ENCODE assay signal across 9 cellular contexts in the genomic region with DNA sequence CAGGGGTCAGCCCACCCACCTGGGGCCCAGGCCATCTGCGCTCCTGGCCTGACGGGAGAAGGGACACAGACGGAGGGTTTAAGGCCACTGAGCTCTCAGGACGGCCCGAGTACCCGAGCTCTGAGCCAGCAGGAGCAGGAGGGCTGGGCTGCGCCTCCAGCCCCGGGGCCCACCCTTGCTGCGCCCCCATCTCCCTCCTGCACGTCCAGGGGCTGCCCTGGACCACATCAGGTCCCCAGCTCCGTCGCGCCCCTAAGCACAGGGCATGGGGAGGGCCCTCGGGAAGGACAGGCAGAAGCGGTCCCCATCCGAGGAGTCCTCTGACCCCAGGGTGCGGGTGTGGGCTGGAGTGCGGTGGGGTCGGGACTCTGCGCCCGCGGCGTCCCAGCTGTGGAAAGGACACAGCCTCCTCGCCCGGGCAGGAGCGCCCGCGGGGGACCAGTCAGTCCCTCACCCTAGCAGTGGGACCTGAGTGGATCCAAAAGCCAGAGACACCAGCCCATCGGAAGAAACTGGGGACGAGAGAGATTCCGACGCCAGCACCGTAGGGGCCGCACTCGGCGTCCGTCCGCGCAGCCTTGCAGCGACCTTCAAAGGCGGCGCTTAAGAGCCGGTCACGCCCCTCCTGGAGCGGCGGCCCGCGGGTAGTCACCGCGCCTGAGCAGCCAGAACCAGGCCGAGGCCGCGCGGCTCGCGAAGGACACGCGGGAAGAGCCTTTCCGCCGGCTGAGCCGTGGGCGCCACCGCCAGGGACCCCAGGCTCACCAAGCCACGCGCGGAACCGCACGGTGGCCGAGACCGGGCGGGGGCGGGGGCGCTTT. TPM values are rescaled to one million over a fixed set of nuclear protein-coding genes. Genes with fewer than 3 reads are reported as not detected.
DNase-seq lines count a peak whose midpoint lies in the region; ATAC-seq and TF ChIP-seq lines count a peak whose summit lies in the region.
"Had no signal": no experiment of that assay in that cellular context is flagged by ENCODE, and none has a peak within 500 bp of the region (broad histone marks: within the 10 kb centered on the region; RNA-seq: fewer than 3 reads in every experiment).

No MANE protein-coding gene starts in this region.

- H3K9me3 Mint-ChIP-seq in CD4-positive, alpha-beta T cell: no peaks in the 10 kb centered on the region

- no peaks in the 10 kb centered on the region for H3K4me1 Mint-ChIP-seq in CD4-positive, alpha-beta T cell (ENCODE audit: low read depth)

- H3K36me3 Mint-ChIP-seq in CD4-positive, alpha-beta T cell (ENCODE audit: low read depth): no peaks in the 10 kb centered on the region

- no peak overlapping the region for H3K27ac ChIP-seq in CD4-positive, alpha-beta T cell (ENCODE audit: low read depth, low read length)
- no peak overlapping the region for H3K27ac ChIP-seq in HUES48 (ENCODE audit: low read depth, low read length)

- POLR2A ChIA-PET in CD4-positive, alpha-beta T cell (lab: Charles Lee): no interaction called here

- peaks cover 21% of the 10 kb centered on the region for H3K27me3 Mint-ChIP-seq in CD4-positive, alpha-beta T cell

- peak; percentile 73 for ATAC-seq in CD4-positive, alpha-beta T cell (ENCODE audit: poor library complexity)
- ATAC-seq in sciatic nerve (peak; percentile 83), HG03457 (IDR thresholded peaks at IDR 0.05; ENCODE audit: unreplicated experiment) (no peak)

- DNase-seq in CD4-positive, alpha-beta T cell: peak in 7 of 10 experiments; percentile 10 to 48 (median 19)
- DNase-seq in amniotic epithelial cell (ENCODE audit: low read depth) (peak; percentile 47), sciatic nerve (ENCODE audit: low spot score) (no peak), LoVo (ENCODE audit: low spot score) (no peak), NOMO-1 treated with dmso at 0.1 percent for 144 hours (lab: John Stamatoyannopoulos, UW; ENCODE audit: unreplicated experiment) (no peak)

- CTCF ChIA-PET in CD4-positive, alpha-beta T cell (lab: Charles Lee): no interaction called here

- no peaks in the 10 kb centered on the region for H3K9me3 ChIP-seq in CD4-positive, alpha-beta T cell (ENCODE audit: control insufficient read depth, low read length)
- H3K9me3 ChIP-seq in HUES48 (ENCODE audit: control insufficient read depth, insufficient read depth, low read length): no peaks in the 10 kb centered on the region
- H3K9me3 ChIP-seq: HAP-1 had no signal

- no peak overlapping the region for H3K4me3 Mint-ChIP-seq in CD4-positive, alpha-beta T cell

- H3K9ac ChIP-seq in HUES48 (ENCODE audit: low read depth, low read length): no peak overlapping the region

- peak overlapping the region; percentile 60 for H3K4me3 ChIP-seq in HUES48 (ENCODE audit: low read depth, low read length)
- peak overlapping the region; percentile 30 for H3K4me3 ChIP-seq in iPS-11a (ENCODE audit: low read depth, low read length)
- H3K4me3 ChIP-seq: HAP-1 had no signal

- no peaks in the 10 kb centered on the region for H3K36me3 ChIP-seq in HUES48 (ENCODE audit: control insufficient read depth, insufficient read depth, low read length)
- H3K36me3 ChIP-seq: HAP-1 had no signal

- intact Hi-C loops in CD4-positive, alpha-beta T cell (cut with DNase I, micrococcal nuclease): no loop called here
- intact Hi-C loops in sciatic nerve (cut with DNase I): loop anchor here (10.0 kb wide), 1 partner anchor 65 kb away; no protein-coding TSS in a partner anchor

- no peak for TF ChIP-seq CTCF in CD4-positive, alpha-beta T cell (IDR thresholded peaks at IDR 0.05)

- no peaks in the 10 kb centered on the region for H3K4me1 ChIP-seq in HUES48 (ENCODE audit: control insufficient read depth, insufficient read depth, low read length)
- H3K4me1 ChIP-seq: HAP-1 had no signal

- peaks cover 27% of the 10 kb centered on the region for H3K27me3 ChIP-seq in CD4-positive, alpha-beta T cell (ENCODE audit: control insufficient read depth, insufficient read depth, low read length)
- peaks cover 49% of the 10 kb centered on the region for H3K27me3 ChIP-seq in HUES48 (ENCODE audit: control insufficient read depth, insufficient read depth, low read length)

- no peak overlapping the region for H3K27ac Mint-ChIP-seq in CD4-positive, alpha-beta T cell

RNA-seq across cellular contexts. Expression of gene CAMK2B, which starts 15.9 kb away (rescaled TPM):
- total RNA-seq in CD4-positive, alpha-beta T cell: not detected
- total RNA-seq in sciatic nerve: 26.9 TPM

Comparison
In these comparisons a context has a peak if more than half of its experiments do, and no peak if none do; other contexts are left out.
1. DNase-seq: peak in CD4-positive, alpha-beta T cell (7 of 10) and amniotic epithelial cell (single experiment); none in sciatic nerve (single experiment), LoVo (single experiment) and NOMO-1 treated with dmso at 0.1 percent for 144 hours (single experiment).
2. RNA of gene CAMK2B, which starts 15.9 kb away (total RNA-seq): 26.9 TPM in sciatic nerve (single experiment); not detected in CD4-positive, alpha-beta T cell; every median in the first group is over 10 times any median in the second.